17 cellular contexts compared by ENCODE assay signal in the genomic region with DNA sequence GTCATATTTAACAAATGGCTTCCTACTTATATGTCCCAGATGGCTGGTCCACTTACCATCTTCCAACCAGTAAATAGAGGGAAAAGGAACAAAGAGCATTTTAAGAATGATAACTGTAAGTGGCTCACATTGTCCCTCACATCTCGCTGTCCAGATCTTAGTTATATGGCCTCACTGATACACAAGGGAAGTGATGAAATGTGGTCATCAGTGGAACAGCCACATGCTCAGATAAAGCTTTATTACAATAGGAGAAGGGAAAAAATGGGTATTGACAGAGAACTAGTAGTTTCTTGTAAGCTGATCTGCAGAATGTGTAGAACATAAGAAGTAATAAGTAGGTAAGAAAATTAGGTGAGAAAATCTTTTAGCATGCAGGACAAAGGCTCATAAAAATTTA. TPM values are rescaled to one million over a fixed set of nuclear protein-coding genes. Genes with fewer than 3 reads are reported as not detected.
DNase-seq lines count a peak whose midpoint lies in the region; ATAC-seq and TF ChIP-seq lines count a peak whose summit lies in the region.
"Had no signal": no experiment of that assay in that cellular context is flagged by ENCODE, and none has a peak within 500 bp of the region (broad histone marks: within the 10 kb centered on the region; RNA-seq: fewer than 3 reads in every experiment).

No MANE protein-coding gene starts in this region.

- H3K27ac Mint-ChIP-seq in GM23338: no peak overlapping the region
- H3K27ac Mint-ChIP-seq: CD4-positive, CD25-positive, alpha-beta regulatory T cell had no signal

- no peak for TF ChIP-seq CTCF in GM23338 (conservative IDR thresholded peaks at IDR 0.05; ENCODE audit: low read depth in 2 of 2)
- TF ChIP-seq CTCF in PC-9 (conservative IDR thresholded peaks at IDR 0.05): no peak
- TF ChIP-seq CTCF in WERI-Rb-1 (IDR thresholded peaks at IDR 0.05; ENCODE audit: low read depth, low read length): no peak

- no peaks in the 10 kb centered on the region; the same call in 2 of the 3 replicates for H3K9me3 Mint-ChIP-seq in GM23338

- no peak overlapping the region for H3K18ac ChIP-seq in mesenchymal stem cell (ENCODE audit: low read depth in 1 of 2, low read length in 2 of 2)

- no peak overlapping the region for H3K4me3 Mint-ChIP-seq in GM23338
- H3K4me3 Mint-ChIP-seq: CD4-positive, CD25-positive, alpha-beta regulatory T cell had no signal

- no peak overlapping the region for H3K4ac ChIP-seq in mesenchymal stem cell (ENCODE audit: low read depth in 1 of 2, low read length in 2 of 2)

- intact Hi-C loops in PC-9 (cut with micrococcal nuclease; ENCODE audit: unreplicated experiment): loop anchor here (10.0 kb wide), 1 partner anchor 206 kb away; no protein-coding TSS in a partner anchor

- ATAC-seq in GM23338: no peak
- ATAC-seq: HCT116 had no signal

- H3K79me1 ChIP-seq in mesenchymal stem cell (replicated peaks; ENCODE audit: low read length, poor library complexity, severe bottlenecking): no peaks in the 10 kb centered on the region

- H3K9me3 ChIP-seq in PC-9 (ENCODE audit: insufficient read depth, low read depth) (no peaks in the 10 kb centered on the region), mesenchymal stem cell (ENCODE audit: control insufficient read depth, low read length) (no peaks in the 10 kb centered on the region), WERI-Rb-1 (ENCODE audit: severe bottlenecking) (no peaks in the 10 kb centered on the region)
- H3K9me3 ChIP-seq: BLaER1 treated with 17β-estradiol and CSF1 and Interleukin-3, amounts not matched to agents 10 nM and 100 nM had no signal

- peak overlapping the region; percentile 6; the same call in 1 of the 2 replicates for H2AFZ ChIP-seq in GM23338
- H2AFZ ChIP-seq in PC-9: 0 out of 2 replicates have a peak overlapping the region, but pooled peaks have one; percentile 13
- no peak overlapping the region for H2AFZ ChIP-seq in mesenchymal stem cell (ENCODE audit: low read depth, low read length)

- DNase-seq in GM23338 (ENCODE audit: low spot score) (no peak), PC-9 (no peak), amniotic epithelial cell (ENCODE audit: low read depth) (peak; percentile 31), mesenchymal stem cell (peak; percentile 20), WERI-Rb-1 (no peak), HPDE6-E6E7 (ENCODE audit: extremely low spot score) (no peak), GDM1 (lab: John Stamatoyannopoulos, UW) (no peak), DMS153 treated with DMSO at 0.1 percent for 48 hours (lab: John Stamatoyannopoulos, UW; ENCODE audit: unreplicated experiment) (no peak)
- DNase-seq: ACHN; Calu3; CD4-positive, CD25-positive, alpha-beta regulatory T cell; DMS 273 treated with DMSO at 0.1 percent for 48 hours; DMS79 had no signal

- no peaks in the 10 kb centered on the region for H3K27me3 Mint-ChIP-seq in GM23338 (ENCODE audit: insufficient read depth, low read depth, poor library complexity)

- H3K4me3 ChIP-seq in GM23338 (no peak overlapping the region), PC-9 (no peak overlapping the region), mesenchymal stem cell (ENCODE audit: insufficient read depth in 1 of 2, low read depth in 1 of 2, low read length in 2 of 2) (no peak overlapping the region), WERI-Rb-1 (ENCODE audit: low read depth, low read length) (no peak overlapping the region)
- H3K4me3 ChIP-seq: BLaER1 treated with 17β-estradiol and CSF1 and Interleukin-3, amounts not matched to agents 10 nM and 100 nM had no signal

- H3K4me2 ChIP-seq in GM23338: no peak overlapping the region
- H3K4me2 ChIP-seq in PC-9: no peak overlapping the region
- H3K4me2 ChIP-seq in mesenchymal stem cell (ENCODE audit: low read length, poor library complexity, severe bottlenecking): no peak overlapping the region
- H3K4me2 ChIP-seq: BLaER1 treated with 17β-estradiol and CSF1 and Interleukin-3, amounts not matched to agents 10 nM and 100 nM had no signal

- H3K14ac ChIP-seq in mesenchymal stem cell (ENCODE audit: low read length in 2 of 2): no peak overlapping the region

- no peak overlapping the region for H3K27ac ChIP-seq in GM23338 (ENCODE audit: low read depth)
- no peak overlapping the region for H3K27ac ChIP-seq in PC-9
- no peak overlapping the region for H3K27ac ChIP-seq in mesenchymal stem cell (ENCODE audit: low read length, poor library complexity, severe bottlenecking)
- H3K27ac ChIP-seq in WERI-Rb-1: no peak overlapping the region
- H3K27ac ChIP-seq: BLaER1 treated with 17β-estradiol and CSF1 and Interleukin-3, amounts not matched to agents 10 nM and 100 nM; HL-60 had no signal

- CTCF ChIA-PET in PC-9 (lab: Charles Lee): no interaction called here

- H3K4me1 Mint-ChIP-seq in GM23338: peaks cover 13% of the 10 kb centered on the region

- H2BK120ac ChIP-seq in mesenchymal stem cell (ENCODE audit: low read depth, low read length): no peak overlapping the region

- H3K27me3 ChIP-seq in GM23338 (ENCODE audit: insufficient read depth) (no peaks in the 10 kb centered on the region), PC-9 (ENCODE audit: insufficient read depth, low read depth) (no peaks in the 10 kb centered on the region), mesenchymal stem cell (ENCODE audit: control insufficient read depth in 1 of 2, insufficient read depth in 1 of 2, low read length in 2 of 2) (no peaks in the 10 kb centered on the region), WERI-Rb-1 (ENCODE audit: insufficient read depth, low read depth, severe bottlenecking) (no peaks in the 10 kb centered on the region)
- H3K27me3 ChIP-seq: BLaER1 treated with 17β-estradiol and CSF1 and Interleukin-3, amounts not matched to agents 10 nM and 100 nM had no signal

- BruUV-seq in PC-9 (replicated peaks; lab: Mats Ljungman, UMichigan): no TSS peak

- WGBS in mesenchymal stem cell: 50% methylated on average over 1 of the region's 1 CpG

- no peak overlapping the region for H2BK15ac ChIP-seq in mesenchymal stem cell (ENCODE audit: low read depth, poor library complexity, severe bottlenecking)

- no peaks in the 10 kb centered on the region for H3K36me3 Mint-ChIP-seq in GM23338 (ENCODE audit: low read depth)
- H3K36me3 Mint-ChIP-seq: CD4-positive, CD25-positive, alpha-beta regulatory T cell had no signal

- H2AK5ac ChIP-seq in mesenchymal stem cell (ENCODE audit: low read length, severe bottlenecking): no peak overlapping the region

- peaks cover 11% of the 10 kb centered on the region; the same call in 1 of the 2 replicates for H3K4me1 ChIP-seq in GM23338 (ENCODE audit: insufficient read depth)
- H3K4me1 ChIP-seq in PC-9 (replicated peaks; ENCODE audit: insufficient read depth): no peaks in the 10 kb centered on the region
- H3K4me1 ChIP-seq in mesenchymal stem cell (ENCODE audit: control insufficient read depth, insufficient read depth, low read depth, low read length): no peaks in the 10 kb centered on the region
- H3K4me1 ChIP-seq: BLaER1 treated with 17β-estradiol and CSF1 and Interleukin-3, amounts not matched to agents 10 nM and 100 nM had no signal

- H3K36me3 ChIP-seq in GM23338 (ENCODE audit: insufficient read depth) (no peaks in the 10 kb centered on the region), PC-9 (ENCODE audit: low read depth) (no peaks in the 10 kb centered on the region), mesenchymal stem cell (ENCODE audit: control insufficient read depth in 1 of 2, insufficient read depth in 2 of 2, low read depth in 1 of 2, low read length in 2 of 2) (no peaks in the 10 kb centered on the region), WERI-Rb-1 (no peaks in the 10 kb centered on the region)
- H3K36me3 ChIP-seq: BLaER1 treated with 17β-estradiol and CSF1 and Interleukin-3, amounts not matched to agents 10 nM and 100 nM had no signal

- H3F3A ChIP-seq in GM23338 (replicated peaks; ENCODE audit: low read depth): no peaks in the 10 kb centered on the region
- no peaks in the 10 kb centered on the region for H3F3A ChIP-seq in PC-9 (ENCODE audit: insufficient read depth, low read depth)

- H2BK12ac ChIP-seq in mesenchymal stem cell (ENCODE audit: low read length in 2 of 2): no peak overlapping the region

- no peak overlapping the region for H3K23ac ChIP-seq in mesenchymal stem cell (ENCODE audit: low read length in 2 of 2)

- H3K9me2 ChIP-seq in GM23338 (ENCODE audit: insufficient read depth) (peaks cover 11% of the 10 kb centered on the region; the same call in 1 of the 2 replicates), PC-9 (ENCODE audit: insufficient read depth) (no peaks in the 10 kb centered on the region)

- no peak overlapping the region for H4K91ac ChIP-seq in mesenchymal stem cell (ENCODE audit: low read length)

- H3K9ac ChIP-seq in mesenchymal stem cell (ENCODE audit: low read length): no peak overlapping the region
- H3K9ac ChIP-seq: BLaER1 treated with 17β-estradiol and CSF1 and Interleukin-3, amounts not matched to agents 10 nM and 100 nM had no signal

- POLR2A ChIA-PET in PC-9 (lab: Charles Lee; ENCODE audit: unreplicated experiment): no interaction called here

- no peak overlapping the region for H4K8ac ChIP-seq in mesenchymal stem cell (ENCODE audit: low read length)

- H4K20me1 ChIP-seq in GM23338 (replicated peaks; ENCODE audit: insufficient read depth) (no peaks in the 10 kb centered on the region), PC-9 (ENCODE audit: insufficient read depth) (no peaks in the 10 kb centered on the region)
- H4K20me1 ChIP-seq: BLaER1 treated with 17β-estradiol and CSF1 and Interleukin-3, amounts not matched to agents 10 nM and 100 nM had no signal

- H3K79me2 ChIP-seq in GM23338 (replicated peaks; ENCODE audit: insufficient read depth) (no peaks in the 10 kb centered on the region), PC-9 (ENCODE audit: low read depth) (no peaks in the 10 kb centered on the region)

- no peak overlapping the region for H2BK5ac ChIP-seq in mesenchymal stem cell (ENCODE audit: low read depth, low read length, poor library complexity, severe bottlenecking)

TF ChIP-seq in GM23338, 12 proteins besides CTCF, POLR2A, EP300 and RAD21 (continues in another document):
- no peak for TF ChIP-seq EZH2phosphoT487 (IDR thresholded peaks at IDR 0.05; ENCODE audit: unreplicated experiment)
- TF ChIP-seq ZNF331 (CRISPR knock-in tag; IDR thresholded peaks at IDR 0.05; ENCODE audit: low read depth): no peak
- TF ChIP-seq STAT1 (IDR thresholded peaks at IDR 0.05; ENCODE audit: unreplicated experiment): no peak
- TF ChIP-seq CREB1 (CRISPR knock-in tag; IDR thresholded peaks at IDR 0.05; ENCODE audit: low read depth): no peak
- no peak for TF ChIP-seq POLR2AphosphoS5 (IDR thresholded peaks at IDR 0.05; ENCODE audit: low read depth)
- TF ChIP-seq EZH2 (IDR thresholded peaks at IDR 0.05; ENCODE audit: low read depth, unreplicated experiment): no peak

RNA-seq across cellular contexts. Expression of a gene that starts 35.7 kb away (rescaled TPM):
- 1.1 and 1.6 TPM in 2 replicates for total RNA-seq in GM23338 (2014; rRNA removed; shearing (Covaris generic))
- 0.57 and 0.79 TPM in 2 replicates for polyA plus RNA-seq in GM23338 (2016; fragmentation: Nextera tagmentation; extraction: Ambion mirVana)
- 0.33 and 0.98 TPM in 2 replicates for total RNA-seq in PC-9 (2021)
- polyA plus RNA-seq in mesenchymal stem cell (2013, experiment 1 of 2): 0.55 TPM
- polyA plus RNA-seq in mesenchymal stem cell (2013, experiment 2 of 2): 0.62 TPM
- total RNA-seq: CD4-positive, CD25-positive, alpha-beta regulatory T cell; G401 had no signal

RNA-seq across cellular contexts. Expression of a gene that starts 59.0 kb away (rescaled TPM):
- 55.2 and 70.2 TPM in 2 replicates for total RNA-seq in GM23338 (2014; rRNA removed; shearing (Covaris generic))
- polyA plus RNA-seq in GM23338 (2016; fragmentation: Nextera tagmentation; extraction: Ambion mirVana): 189 and 207 TPM in 2 replicates
- total RNA-seq in PC-9 (2021): 57.0 and 75.9 TPM in 2 replicates
- polyA plus RNA-seq in mesenchymal stem cell (2013, experiment 1 of 2): 57.7 TPM
- polyA plus RNA-seq in mesenchymal stem cell (2013, experiment 2 of 2): 57.3 TPM

Comparison
In these comparisons a context has a peak if more than half of its experiments do, and no peak if none do; other contexts are left out.
1. DNase-seq: peak in amniotic epithelial cell (single experiment) and mesenchymal stem cell (single experiment); none in GM23338 (single experiment), PC-9 (0 of 2), WERI-Rb-1 (single experiment), HPDE6-E6E7 (single experiment), GDM1 (single experiment) and DMS153 treated with DMSO at 0.1 percent for 48 hours (single experiment).